ENCODE assay signal across 2 cellular contexts in the genomic region with DNA sequence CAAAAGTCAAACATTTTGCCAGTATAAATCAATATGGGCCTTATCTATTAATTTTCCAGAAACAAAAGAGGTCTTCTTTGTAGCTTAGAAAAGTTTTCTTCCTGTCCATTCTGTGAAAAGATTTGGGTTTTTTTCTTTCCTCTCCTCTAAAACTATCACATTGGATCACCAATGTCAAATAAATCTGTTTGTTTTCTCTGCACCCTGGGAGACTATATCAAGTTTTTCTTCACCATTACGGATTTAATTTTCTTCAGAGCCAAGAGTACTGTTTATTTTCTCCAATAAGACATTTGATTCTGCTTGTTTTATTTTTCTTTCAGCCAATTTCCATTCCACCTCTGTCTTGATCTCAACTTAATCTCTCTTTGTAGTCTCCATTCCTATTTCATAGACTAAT.
TF ChIP-seq lines count a peak whose summit lies in the region.

No MANE protein-coding gene starts in this region.

TF ChIP-seq in IMR-90, 13 proteins besides CTCF, POLR2A, EP300 and RAD21:
- TF ChIP-seq, protein P1, sequence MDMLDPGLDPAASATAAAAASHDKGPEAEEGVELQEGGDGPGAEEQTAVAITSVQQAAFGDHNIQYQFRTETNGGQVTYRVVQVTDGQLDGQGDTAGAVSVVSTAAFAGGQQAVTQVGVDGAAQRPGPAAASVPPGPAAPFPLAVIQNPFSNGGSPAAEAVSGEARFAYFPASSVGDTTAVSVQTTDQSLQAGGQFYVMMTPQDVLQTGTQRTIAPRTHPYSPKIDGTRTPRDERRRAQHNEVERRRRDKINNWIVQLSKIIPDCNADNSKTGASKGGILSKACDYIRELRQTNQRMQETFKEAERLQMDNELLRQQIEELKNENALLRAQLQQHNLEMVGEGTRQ (IDR thresholded peaks at IDR 0.05; ENCODE audit: low read depth, low read length), result no peak
- no peak for TF ChIP-seq NFE2L2 (IDR thresholded peaks at IDR 0.05; ENCODE audit: low read depth, low read length)
- TF ChIP-seq FOS (IDR thresholded peaks at IDR 0.05; ENCODE audit: low read depth, low read length), result no peak
- no peak for TF ChIP-seq RCOR1 (IDR thresholded peaks at IDR 0.05; ENCODE audit: insufficient replicate concordance, low read length)
- no peak for TF ChIP-seq CEBPB (IDR thresholded peaks at IDR 0.05; ENCODE audit: low read depth, low read length)
- TF ChIP-seq RFX5 (IDR thresholded peaks at IDR 0.05; ENCODE audit: low read depth, low read length), result no peak
- TF ChIP-seq BHLHE40 (IDR thresholded peaks at IDR 0.05; ENCODE audit: low read depth, low read length), result no peak
- TF ChIP-seq, protein P2, sequence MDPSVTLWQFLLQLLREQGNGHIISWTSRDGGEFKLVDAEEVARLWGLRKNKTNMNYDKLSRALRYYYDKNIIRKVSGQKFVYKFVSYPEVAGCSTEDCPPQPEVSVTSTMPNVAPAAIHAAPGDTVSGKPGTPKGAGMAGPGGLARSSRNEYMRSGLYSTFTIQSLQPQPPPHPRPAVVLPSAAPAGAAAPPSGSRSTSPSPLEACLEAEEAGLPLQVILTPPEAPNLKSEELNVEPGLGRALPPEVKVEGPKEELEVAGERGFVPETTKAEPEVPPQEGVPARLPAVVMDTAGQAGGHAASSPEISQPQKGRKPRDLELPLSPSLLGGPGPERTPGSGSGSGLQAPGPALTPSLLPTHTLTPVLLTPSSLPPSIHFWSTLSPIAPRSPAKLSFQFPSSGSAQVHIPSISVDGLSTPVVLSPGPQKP (IDR thresholded peaks at IDR 0.05; ENCODE audit: borderline replicate concordance, low read depth, low read length), result no peak
- TF ChIP-seq CHD1 (IDR thresholded peaks at IDR 0.05; ENCODE audit: low read depth, low read length), result no peak
- no peak for TF ChIP-seq MAZ (IDR thresholded peaks at IDR 0.05; ENCODE audit: borderline replicate concordance, low read depth, low read length)
- no peak for TF ChIP-seq MAFK (IDR thresholded peaks at IDR 0.05; ENCODE audit: low read depth, low read length)
- no peak for TF ChIP-seq MXI1 (IDR thresholded peaks at IDR 0.05; ENCODE audit: borderline replicate concordance, low read depth, low read length)
- no peak for TF ChIP-seq SMC3 (IDR thresholded peaks at IDR 0.05; ENCODE audit: low read depth, low read length)

TF ChIP-seq in H1, 55 proteins besides CTCF, POLR2A, EP300 and RAD21:
- TF ChIP-seq, protein P3, sequence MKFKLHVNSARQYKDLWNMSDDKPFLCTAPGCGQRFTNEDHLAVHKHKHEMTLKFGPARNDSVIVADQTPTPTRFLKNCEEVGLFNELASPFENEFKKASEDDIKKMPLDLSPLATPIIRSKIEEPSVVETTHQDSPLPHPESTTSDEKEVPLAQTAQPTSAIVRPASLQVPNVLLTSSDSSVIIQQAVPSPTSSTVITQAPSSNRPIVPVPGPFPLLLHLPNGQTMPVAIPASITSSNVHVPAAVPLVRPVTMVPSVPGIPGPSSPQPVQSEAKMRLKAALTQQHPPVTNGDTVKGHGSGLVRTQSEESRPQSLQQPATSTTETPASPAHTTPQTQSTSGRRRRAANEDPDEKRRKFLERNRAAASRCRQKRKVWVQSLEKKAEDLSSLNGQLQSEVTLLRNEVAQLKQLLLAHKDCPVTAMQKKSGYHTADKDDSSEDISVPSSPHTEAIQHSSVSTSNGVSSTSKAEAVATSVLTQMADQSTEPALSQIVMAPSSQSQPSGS (IDR thresholded peaks at IDR 0.05; ENCODE audit: low read length), result no peak
- TF ChIP-seq JUN (IDR thresholded peaks at IDR 0.05; ENCODE audit: low read depth, low read length) (no peak), TEAD4 (IDR thresholded peaks at IDR 0.05; ENCODE audit: low read depth, low read length) (no peak), SIRT6 (IDR thresholded peaks at IDR 0.05; ENCODE audit: low read length) (no peak), SP4 (IDR thresholded peaks at IDR 0.05; ENCODE audit: low read length) (no peak), SRF (IDR thresholded peaks at IDR 0.05; ENCODE audit: low read depth, low read length) (no peak), RXRA (IDR thresholded peaks at IDR 0.05; ENCODE audit: insufficient read depth, low read depth, low read length) (no peak)
- TF ChIP-seq, protein P4, sequence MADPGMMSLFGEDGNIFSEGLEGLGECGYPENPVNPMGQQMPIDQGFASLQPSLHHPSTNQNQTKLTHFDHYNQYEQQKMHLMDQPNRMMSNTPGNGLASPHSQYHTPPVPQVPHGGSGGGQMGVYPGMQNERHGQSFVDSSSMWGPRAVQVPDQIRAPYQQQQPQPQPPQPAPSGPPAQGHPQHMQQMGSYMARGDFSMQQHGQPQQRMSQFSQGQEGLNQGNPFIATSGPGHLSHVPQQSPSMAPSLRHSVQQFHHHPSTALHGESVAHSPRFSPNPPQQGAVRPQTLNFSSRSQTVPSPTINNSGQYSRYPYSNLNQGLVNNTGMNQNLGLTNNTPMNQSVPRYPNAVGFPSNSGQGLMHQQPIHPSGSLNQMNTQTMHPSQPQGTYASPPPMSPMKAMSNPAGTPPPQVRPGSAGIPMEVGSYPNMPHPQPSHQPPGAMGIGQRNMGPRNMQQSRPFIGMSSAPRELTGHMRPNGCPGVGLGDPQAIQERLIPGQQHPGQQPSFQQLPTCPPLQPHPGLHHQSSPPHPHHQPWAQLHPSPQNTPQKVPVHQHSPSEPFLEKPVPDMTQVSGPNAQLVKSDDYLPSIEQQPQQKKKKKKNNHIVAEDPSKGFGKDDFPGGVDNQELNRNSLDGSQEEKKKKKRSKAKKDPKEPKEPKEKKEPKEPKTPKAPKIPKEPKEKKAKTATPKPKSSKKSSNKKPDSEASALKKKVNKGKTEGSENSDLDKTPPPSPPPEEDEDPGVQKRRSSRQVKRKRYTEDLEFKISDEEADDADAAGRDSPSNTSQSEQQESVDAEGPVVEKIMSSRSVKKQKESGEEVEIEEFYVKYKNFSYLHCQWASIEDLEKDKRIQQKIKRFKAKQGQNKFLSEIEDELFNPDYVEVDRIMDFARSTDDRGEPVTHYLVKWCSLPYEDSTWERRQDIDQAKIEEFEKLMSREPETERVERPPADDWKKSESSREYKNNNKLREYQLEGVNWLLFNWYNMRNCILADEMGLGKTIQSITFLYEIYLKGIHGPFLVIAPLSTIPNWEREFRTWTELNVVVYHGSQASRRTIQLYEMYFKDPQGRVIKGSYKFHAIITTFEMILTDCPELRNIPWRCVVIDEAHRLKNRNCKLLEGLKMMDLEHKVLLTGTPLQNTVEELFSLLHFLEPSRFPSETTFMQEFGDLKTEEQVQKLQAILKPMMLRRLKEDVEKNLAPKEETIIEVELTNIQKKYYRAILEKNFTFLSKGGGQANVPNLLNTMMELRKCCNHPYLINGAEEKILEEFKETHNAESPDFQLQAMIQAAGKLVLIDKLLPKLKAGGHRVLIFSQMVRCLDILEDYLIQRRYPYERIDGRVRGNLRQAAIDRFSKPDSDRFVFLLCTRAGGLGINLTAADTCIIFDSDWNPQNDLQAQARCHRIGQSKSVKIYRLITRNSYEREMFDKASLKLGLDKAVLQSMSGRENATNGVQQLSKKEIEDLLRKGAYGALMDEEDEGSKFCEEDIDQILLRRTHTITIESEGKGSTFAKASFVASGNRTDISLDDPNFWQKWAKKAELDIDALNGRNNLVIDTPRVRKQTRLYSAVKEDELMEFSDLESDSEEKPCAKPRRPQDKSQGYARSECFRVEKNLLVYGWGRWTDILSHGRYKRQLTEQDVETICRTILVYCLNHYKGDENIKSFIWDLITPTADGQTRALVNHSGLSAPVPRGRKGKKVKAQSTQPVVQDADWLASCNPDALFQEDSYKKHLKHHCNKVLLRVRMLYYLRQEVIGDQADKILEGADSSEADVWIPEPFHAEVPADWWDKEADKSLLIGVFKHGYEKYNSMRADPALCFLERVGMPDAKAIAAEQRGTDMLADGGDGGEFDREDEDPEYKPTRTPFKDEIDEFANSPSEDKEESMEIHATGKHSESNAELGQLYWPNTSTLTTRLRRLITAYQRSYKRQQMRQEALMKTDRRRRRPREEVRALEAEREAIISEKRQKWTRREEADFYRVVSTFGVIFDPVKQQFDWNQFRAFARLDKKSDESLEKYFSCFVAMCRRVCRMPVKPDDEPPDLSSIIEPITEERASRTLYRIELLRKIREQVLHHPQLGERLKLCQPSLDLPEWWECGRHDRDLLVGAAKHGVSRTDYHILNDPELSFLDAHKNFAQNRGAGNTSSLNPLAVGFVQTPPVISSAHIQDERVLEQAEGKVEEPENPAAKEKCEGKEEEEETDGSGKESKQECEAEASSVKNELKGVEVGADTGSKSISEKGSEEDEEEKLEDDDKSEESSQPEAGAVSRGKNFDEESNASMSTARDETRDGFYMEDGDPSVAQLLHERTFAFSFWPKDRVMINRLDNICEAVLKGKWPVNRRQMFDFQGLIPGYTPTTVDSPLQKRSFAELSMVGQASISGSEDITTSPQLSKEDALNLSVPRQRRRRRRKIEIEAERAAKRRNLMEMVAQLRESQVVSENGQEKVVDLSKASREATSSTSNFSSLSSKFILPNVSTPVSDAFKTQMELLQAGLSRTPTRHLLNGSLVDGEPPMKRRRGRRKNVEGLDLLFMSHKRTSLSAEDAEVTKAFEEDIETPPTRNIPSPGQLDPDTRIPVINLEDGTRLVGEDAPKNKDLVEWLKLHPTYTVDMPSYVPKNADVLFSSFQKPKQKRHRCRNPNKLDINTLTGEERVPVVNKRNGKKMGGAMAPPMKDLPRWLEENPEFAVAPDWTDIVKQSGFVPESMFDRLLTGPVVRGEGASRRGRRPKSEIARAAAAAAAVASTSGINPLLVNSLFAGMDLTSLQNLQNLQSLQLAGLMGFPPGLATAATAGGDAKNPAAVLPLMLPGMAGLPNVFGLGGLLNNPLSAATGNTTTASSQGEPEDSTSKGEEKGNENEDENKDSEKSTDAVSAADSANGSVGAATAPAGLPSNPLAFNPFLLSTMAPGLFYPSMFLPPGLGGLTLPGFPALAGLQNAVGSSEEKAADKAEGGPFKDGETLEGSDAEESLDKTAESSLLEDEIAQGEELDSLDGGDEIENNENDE (IDR thresholded peaks at IDR 0.05; ENCODE audit: insufficient replicate concordance, low read length), result no peak
